24 cellular contexts compared by ENCODE assay signal in genomic region chr10:105056413-105056812, GRCh38.
"Had no signal": no experiment of that assay in that cellular context is flagged by ENCODE, and none has a peak within 500 bp of the region (broad histone marks: within the 10 kb centered on the region; RNA-seq: fewer than 3 reads in every experiment).

No MANE protein-coding gene starts in this region.

- H3K27ac ChIP-seq: stomach, suprapubic skin, testis, thoracic aorta, thyroid gland, tibial artery, tibial nerve, transverse colon, upper lobe of left lung, upper lobe of right lung, uterus, vagina had no signal

- H3K27me3 ChIP-seq: stomach, suprapubic skin, testis, thyroid gland, tibial artery, tibial nerve, transverse colon, upper lobe of left lung, upper lobe of right lung, uterus, vagina had no signal

- H3K4me3 ChIP-seq: stomach, suprapubic skin, testis, thoracic aorta, thyroid gland, tibial artery, tibial nerve, transverse colon, upper lobe of left lung, upper lobe of right lung, uterus, vagina had no signal

- H3K36me3 ChIP-seq: stomach, suprapubic skin, thoracic aorta, thyroid gland, tibial artery, tibial nerve, transverse colon, upper lobe of left lung, upper lobe of right lung, uterus, vagina had no signal

- H3K9me3 ChIP-seq: testis, thoracic aorta, thyroid gland, transverse colon, uterus, vagina had no signal

- H3K4me1 ChIP-seq: stomach, suprapubic skin, testis, thyroid gland, tibial artery, tibial nerve, transverse colon, upper lobe of left lung, upper lobe of right lung, uterus, vagina had no signal

- DNase-seq: stimulated activated CD4-positive, alpha-beta T cell treated with anti-CD3 and anti-CD28 coated beads, Interleukin-2, amount 100 ng/mL, for 48 hours; stimulated activated CD4-positive, alpha-beta T cell treated with anti-CD3 and anti-CD28 coated beads, Interleukin-4, amount 100 ng/mL, for 1 hour; stimulated activated CD4-positive, alpha-beta T cell treated with anti-CD3 and anti-CD28 coated beads, Interleukin-4, amount 100 ng/mL, for 24 hours; stimulated activated CD4-positive, alpha-beta T cell treated with anti-CD3 and anti-CD28 coated beads, Interleukin-4, amount 100 ng/mL, for 4 hours; stimulated activated CD8-positive, alpha-beta memory T cell treated with anti-CD3 and anti-CD28 coated beads, Interleukin-4, amount 100 ng/mL, for 48 hours; stimulated activated naive B cell treated with anti-CD40 and anti-IgM and Interleukin-4, amounts not matched to agents 10 μg/mL and 1 μg/mL and 100 μg/mL, for 72 hours; stimulated activated naive CD4-positive, alpha-beta T cell; stimulated activated naive CD4-positive, alpha-beta T cell treated with Interleukin-2 at 50 U/mL for 16 hours; stimulated activated naive CD8-positive, alpha-beta T cell treated with anti-CD3 and anti-CD28 coated beads, Interleukin-15, amount 100 ng/mL, for 72 hours; stimulated activated naive CD8-positive, alpha-beta T cell treated with anti-CD3 and anti-CD28 coated beads, Interleukin-15, Interleukin-2, amounts not matched to agents 100 U/mL and 50 U/mL, for 24 hours; stomach; substantia nigra; testis; thyroid gland; tibial artery; transverse colon; trophoblast cell; upper lobe of left lung; upper lobe of right lung; uterus had no signal
